In the genomic region with DNA sequence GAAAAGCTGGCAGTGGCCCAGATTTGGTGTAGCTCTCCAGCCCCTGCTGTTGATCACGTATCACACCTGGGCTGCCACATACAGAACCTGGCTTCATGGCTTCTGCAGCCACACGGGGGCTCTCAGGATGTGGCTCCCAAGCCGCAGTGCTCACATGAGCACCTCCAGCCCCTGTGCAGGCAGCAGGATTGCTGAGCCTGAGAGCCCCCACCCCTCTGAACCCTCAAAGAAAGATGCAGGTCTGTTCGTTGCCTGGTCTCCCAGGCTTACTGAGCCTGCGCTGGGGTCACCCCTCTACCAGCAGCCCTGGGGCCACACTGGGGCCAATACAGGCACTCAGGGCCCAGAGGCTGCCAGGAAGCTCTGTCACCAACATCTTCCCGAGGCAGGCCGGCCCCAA, we compare ENCODE assay signal across 8 cellular contexts. TPM values are rescaled to one million over a fixed set of nuclear protein-coding genes. Genes with fewer than 3 reads are reported as not detected.
A peak's percentile ranks its signal among the peaks of the same experiment; 100 is the strongest.
DNase-seq lines count a peak whose midpoint lies in the region; ATAC-seq and TF ChIP-seq lines count a peak whose summit lies in the region.

No MANE protein-coding gene starts in this region.

- intact Hi-C loops in ascending aorta (cut with DNase I) (loop anchor here (2.0 kb wide), 1 partner anchor 13 kb away; no protein-coding TSS in a partner anchor), gastrocnemius medialis (cut with DNase I; ENCODE audit: low total_unique reads) (loop anchor here (5.0 kb wide), 1 partner anchor 1161 kb away; no protein-coding TSS in a partner anchor)

- H3K27me3 ChIP-seq in ascending aorta, result no peaks in the 10 kb centered on the region
- no peaks in the 10 kb centered on the region for H3K27me3 ChIP-seq in gastrocnemius medialis

- POLR2A ChIA-PET in RWPE1 (lab: Yijun Ruan, JAX; ENCODE audit: low non-redundant PET), result interaction anchor here (1.7 kb wide), 1 partner anchor 11 kb away, joined by 3 read pairs; no protein-coding TSS in a partner anchor

- H3K4me1 ChIP-seq in ascending aorta (peaks cover 36 to 64% of the 10 kb centered on the region in 2 donors), gastrocnemius medialis (peaks cover 72 to 79% of the 10 kb centered on the region in 2 donors)

- H3K4me3 ChIP-seq in ascending aorta (peak overlapping the region in 1 of 2 donors; percentile 93), gastrocnemius medialis (peak overlapping the region; percentile 94 to 99 (median 97))

- in situ Hi-C loops in gastrocnemius medialis (cut with MboI; ENCODE audit: low sequenced_read_pairs in 4 of 4), result loop anchor here in 2 of 4 donors (10.0 kb wide), 1 partner anchor 47 kb away; the partner anchor contains the start of gene C19orf12 (in 2 of the 2)

- DNase-seq in RWPE1 (ENCODE audit: low spot score) (no peak), ascending aorta (ENCODE audit: low spot score in 2 of 2) (no peak), gastrocnemius medialis (peak in 1 of 2 donors; percentile 63), amniotic stem cell (lab: John Stamatoyannopoulos, UW) (no peak), NCI-H446 (lab: John Stamatoyannopoulos, UW) (no peak), COLO829 (ENCODE audit: low spot score) (no peak)

- CTCF ChIA-PET in RWPE1 (lab: Yijun Ruan, JAX), result interaction anchor here (1.3 to 1.9 kb wide), 3 partner anchors 9 to 58 kb away, joined by 4 to 8 read pairs (median 4); no protein-coding TSS in a partner anchor

- no peaks in the 10 kb centered on the region for H3K36me3 ChIP-seq in ascending aorta
- H3K36me3 ChIP-seq in gastrocnemius medialis, result no peaks in the 10 kb centered on the region

- ATAC-seq in gastrocnemius medialis (no peak), HG03571 (IDR thresholded peaks at IDR 0.05; ENCODE audit: unreplicated experiment) (no peak)

- H3K9me3 ChIP-seq in ascending aorta (no peaks in the 10 kb centered on the region), gastrocnemius medialis (no peaks in the 10 kb centered on the region)

- peak overlapping the region; percentile 84 for H3K27ac ChIP-seq in RWPE1
- H3K27ac ChIP-seq in ascending aorta, result peak overlapping the region; percentile 99
- peak overlapping the region; percentile 94 to 100 (median 98) for H3K27ac ChIP-seq in gastrocnemius medialis

- no peak for TF ChIP-seq POLR2A in gastrocnemius medialis (IDR thresholded peaks at IDR 0.05)

- TF ChIP-seq CTCF in GM12874 (IDR thresholded peaks at IDR 0.05; ENCODE audit: insufficient read depth, low read depth, low read length) (peak; percentile 37), RWPE1 (conservative IDR thresholded peaks at IDR 0.05; ENCODE audit: low read depth) (no peak), ascending aorta (IDR thresholded peaks at IDR 0.05) (no peak), gastrocnemius medialis (IDR thresholded peaks at IDR 0.05 in 4 of 5, conservative IDR thresholded peaks at IDR 0.05 in 1 of 5) (peak in 3 of 5 experiments; percentile 16 to 39 (median 22))

RNA-seq across cellular contexts. Expression of gene PLEKHF1, which starts 2.7 kb away (rescaled TPM):
- total RNA-seq in ascending aorta (68.3 TPM), gastrocnemius medialis (100 to 1,000 TPM in 3 of 4 donors, 10 to 100 TPM in 1; 69.1 to 164 (median 135) TPM)

RNA-seq across cellular contexts. Expression of gene C19orf12, which starts 47.1 kb away (rescaled TPM):
- total RNA-seq in ascending aorta (37.8 TPM), gastrocnemius medialis (100 to 1,000 TPM in 1 of 4 donors, 10 to 100 TPM in 3; 54.4 to 142 (median 69.8) TPM)

Comparison
In these comparisons a context has a peak if more than half of its experiments do, and no peak if none do; other contexts are left out.
1. CTCF ChIP-seq: peak in GM12874 (single experiment) and gastrocnemius medialis (3 of 5); none in RWPE1 (single experiment) and ascending aorta (0 of 3).
2. Peak in every context shown above with its lines, with median percentiles within 50 percentile points of each other: H3K27ac ChIP-seq.